ENCODE assay signal across 17 cellular contexts in the genomic region with DNA sequence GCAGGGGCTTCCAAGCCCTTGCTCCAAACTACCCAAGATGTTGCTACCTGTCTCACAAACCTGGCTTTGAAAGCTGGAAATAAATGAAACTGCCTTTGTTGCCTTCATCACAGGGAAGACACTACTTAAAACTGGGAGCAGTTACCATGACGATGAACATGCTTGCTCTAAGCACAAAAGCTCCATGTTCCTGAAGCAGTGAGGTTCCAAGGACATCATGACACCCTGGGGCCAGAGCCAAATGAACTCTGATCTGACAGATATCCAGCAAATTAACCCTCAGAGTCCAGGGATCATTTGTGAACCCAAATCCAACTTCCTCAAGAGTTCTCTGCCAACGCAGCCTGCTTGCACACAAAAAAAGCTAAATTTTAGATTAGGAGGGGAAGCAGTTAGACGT. TPM values are rescaled to one million over a fixed set of nuclear protein-coding genes. Genes with fewer than 3 reads are reported as not detected.
DNase-seq lines count a peak whose midpoint lies in the region; ATAC-seq, FAIRE-seq and TF ChIP-seq lines count a peak whose summit lies in the region.
"Had no signal": no experiment of that assay in that cellular context is flagged by ENCODE, and none has a peak within 500 bp of the region (broad histone marks: within the 10 kb centered on the region; RNA-seq: fewer than 3 reads in every experiment).

No MANE protein-coding gene starts in this region.

- H3K9ac ChIP-seq in HepG2 (ENCODE audit: insufficient read depth, low read depth, low read length) (peak overlapping the region; percentile 49), neural cell (ENCODE audit: low read length) (no peak overlapping the region), neuronal stem cell (ENCODE audit: low read depth, low read length, poor library complexity) (no peak overlapping the region)
- H3K9ac ChIP-seq: GM23248 had no signal

- in situ Hi-C loops in HepG2 (cut with HindIII; ENCODE audit: extremely low pct_ligation_motif_present, low pct_unique_long_range_greater_than_20kb) = no loop called here

- H2AK5ac ChIP-seq in neuronal stem cell (ENCODE audit: low read depth, low read length) = no peak overlapping the region

- FAIRE-seq in HepG2 (lab: Jason Lieb, UNC) = peak; percentile 74
- FAIRE-seq: A549, H54 had no signal

- no peaks in the 10 kb centered on the region for H3K9me2 ChIP-seq in neural cell (ENCODE audit: insufficient read depth, low read length)

- TF ChIP-seq POLR2A in body of pancreas (IDR thresholded peaks at IDR 0.05) (no peak), HepG2 (IDR thresholded peaks at IDR 0.05; ENCODE audit: insufficient read depth in 1 of 2, low read depth in 2 of 2, low read length in 2 of 2) (no peak)

- H2AFZ ChIP-seq in HepG2 (ENCODE audit: low read length) (no peak overlapping the region), neural cell (ENCODE audit: low read depth, low read length) (no peak overlapping the region), neuronal stem cell (ENCODE audit: low read length) (no peak overlapping the region)
- H2AFZ ChIP-seq: GM23248 had no signal

- WGBS in body of pancreas, 2 donors = 73 to 78% methylated on average over 3 of the region's 3 CpGs
- WGBS in HepG2 (ENCODE audit: low lambda C conversion rate) = 83% methylated on average over 3 of the region's 3 CpGs
- no CpG with 5 or more reads among the region's 3 CpGs for WGBS in neuronal stem cell (ENCODE audit: extremely low coverage in 2 of 2, insufficient read length in 2 of 2, insufficient replicate concordance in 1 of 2), 2 donors

- TF ChIP-seq EP300 in HepG2 (IDR thresholded peaks at IDR 0.05; ENCODE audit: low read depth in 2 of 2, low read length in 2 of 2) (no peak), HepG2 (CRISPR knock-in tag; IDR thresholded peaks at IDR 0.05; ENCODE audit: borderline replicate concordance) (no peak), neural cell (conservative IDR thresholded peaks at IDR 0.05; ENCODE audit: poor library complexity, severe bottlenecking) (no peak)

- H2BK15ac ChIP-seq in neuronal stem cell (ENCODE audit: low read length) = no peak overlapping the region

- H3K4me3 ChIP-seq in body of pancreas = no peak overlapping the region
- H3K4me3 ChIP-seq in HepG2 (replicated peaks in 1 of 3; ENCODE audit: insufficient read depth in 1 of 3, low read depth in 2 of 3, low read length in 3 of 3) = no peak overlapping the region
- no peak overlapping the region for H3K4me3 ChIP-seq in neural cell (ENCODE audit: low read length)
- no peak overlapping the region for H3K4me3 ChIP-seq in neuronal stem cell (ENCODE audit: low read length in 2 of 2)
- H3K4me3 ChIP-seq: A549, GM23248 had no signal

- no peak overlapping the region for H2BK5ac ChIP-seq in neuronal stem cell (ENCODE audit: low read length)

- H3K27ac ChIP-seq in body of pancreas (no peak overlapping the region), HepG2 (ENCODE audit: extremely low read length, insufficient read depth, low read length) (peak overlapping the region; percentile 75), neural cell (ENCODE audit: low read length) (peak overlapping the region; percentile 24), neuronal stem cell (replicated peaks; ENCODE audit: low read length) (no peak overlapping the region)
- H3K27ac ChIP-seq: A549, GM23248, HL-60 had no signal

- intact Hi-C loops in body of pancreas (cut with DNase I) = no loop called here
- intact Hi-C loops in HepG2 (cut with micrococcal nuclease; ENCODE audit: unreplicated experiment) = loop anchor here (2.0 kb wide), 1 partner anchor 61 kb away; no protein-coding TSS in a partner anchor

- H3K4me1 ChIP-seq in body of pancreas = peaks cover 8% of the 10 kb centered on the region
- H3K4me1 ChIP-seq in HepG2 (ENCODE audit: insufficient read depth, low read length) = peaks cover 54% of the 10 kb centered on the region
- H3K4me1 ChIP-seq in neuronal stem cell (ENCODE audit: control insufficient read depth in 2 of 2, insufficient read depth in 1 of 2, low read depth in 1 of 2, low read length in 2 of 2) = peaks cover 0 to 2% of the 10 kb centered on the region in 2 donors
- H3K4me1 ChIP-seq: A549, Caco-2 had no signal

- H4K91ac ChIP-seq in neuronal stem cell (ENCODE audit: low read depth, low read length, poor library complexity) = no peak overlapping the region

- no peak overlapping the region for H4K8ac ChIP-seq in neuronal stem cell (ENCODE audit: low read depth, low read length)

- DNase-seq in body of pancreas = peak in 1 of 4 donors; percentile 24
- DNase-seq in HepG2 (ENCODE audit: low spot score) = peak; percentile 60
- DNase-seq in stimulated activated naive CD8-positive, alpha-beta T cell treated with anti-CD3 and anti-CD28 coated beads, Interleukin-15, Interleukin-2, amounts not matched to agents 100 U/mL and 50 U/mL, for 24 hours = no peak
- no peak for DNase-seq in C1 segment of cervical spinal cord (lab: John Stamatoyannopoulos, UW)
- no peak for DNase-seq in neuronal stem cell (ENCODE audit: low spot score)
- DNase-seq: BE2C; Caco-2; CD8-positive, alpha-beta memory T cell; GF-D8; GM23248 had no signal

- H3K79me2 ChIP-seq in HepG2 (ENCODE audit: insufficient read depth, low read length) (no peaks in the 10 kb centered on the region), neural cell (replicated peaks; ENCODE audit: insufficient read depth, low read length) (no peaks in the 10 kb centered on the region)

- CTCF ChIA-PET in HepG2 (lab: Yijun Ruan, JAX; ENCODE audit: low intra/inter-chr PET ratio, low total read pairs) = no interaction called here

- H3K4me2 ChIP-seq in HepG2 (ENCODE audit: low read depth, low read length) = peak overlapping the region; percentile 28; the same call in 1 of the 2 replicates
- no peak overlapping the region for H3K4me2 ChIP-seq in neural cell (ENCODE audit: low read length)
- no peak overlapping the region for H3K4me2 ChIP-seq in neuronal stem cell (ENCODE audit: insufficient read depth, low read length, poor library complexity, severe bottlenecking)
- H3K4me2 ChIP-seq: A549 had no signal

- H3K9me3 ChIP-seq in body of pancreas = no peaks in the 10 kb centered on the region
- no peaks in the 10 kb centered on the region for H3K9me3 ChIP-seq in HepG2 (ENCODE audit: low read length)
- no peaks in the 10 kb centered on the region for H3K9me3 ChIP-seq in neural cell (ENCODE audit: low read length)
- H3K9me3 ChIP-seq in neuronal stem cell (replicated peaks in 1 of 2; ENCODE audit: control insufficient read depth in 2 of 2, insufficient read depth in 1 of 2, low read depth in 1 of 2, low read length in 2 of 2) = peaks cover 0 to 1% of the 10 kb centered on the region in 2 donors
- H3K9me3 ChIP-seq: A549, BE2C, Caco-2 had no signal

- no peaks in the 10 kb centered on the region for H3K27me3 ChIP-seq in body of pancreas
- H3K27me3 ChIP-seq in HepG2 (ENCODE audit: control insufficient read depth in 1 of 2, insufficient read depth in 2 of 2, low read length in 2 of 2) = no peaks in the 10 kb centered on the region
- H3K27me3 ChIP-seq in neural cell (ENCODE audit: insufficient read depth, low read depth, low read length) = no peaks in the 10 kb centered on the region
- H3K27me3 ChIP-seq in neuronal stem cell (ENCODE audit: control insufficient read depth in 3 of 3, insufficient read depth in 3 of 3, low read depth in 1 of 3, low read length in 3 of 3) = no peaks in the 10 kb centered on the region
- H3K27me3 ChIP-seq: BE2C had no signal

- no peak overlapping the region for H3K4ac ChIP-seq in neuronal stem cell (ENCODE audit: low read length)

- no peak overlapping the region for H3K14ac ChIP-seq in neuronal stem cell (ENCODE audit: low read length)

- no peak overlapping the region for H3K23ac ChIP-seq in neuronal stem cell (ENCODE audit: low read depth, low read length, poor library complexity)

- POLR2A ChIA-PET in HepG2 (lab: Yijun Ruan, JAX) = interaction anchor here (1.0 to 1.9 kb wide), 2 partner anchors 43 to 84 kb away, joined by 3 to 8 read pairs; a partner anchor contains a TSS

- no peaks in the 10 kb centered on the region for H3K79me1 ChIP-seq in neuronal stem cell (ENCODE audit: low read depth, low read length)

- no TSS peak for BruUV-seq in HepG2 (replicated peaks; lab: Mats Ljungman, UMichigan)

- H3F3A ChIP-seq in neural cell (ENCODE audit: insufficient read depth, low read length, poor library complexity, severe bottlenecking) = no peaks in the 10 kb centered on the region

- H4K20me1 ChIP-seq in HepG2 (ENCODE audit: insufficient read depth, low read length) = no peaks in the 10 kb centered on the region
- no peaks in the 10 kb centered on the region for H4K20me1 ChIP-seq in neural cell (ENCODE audit: insufficient read depth)

- no peaks in the 10 kb centered on the region for H3K36me3 ChIP-seq in body of pancreas (replicated peaks in 1 of 2; ENCODE audit: insufficient read depth in 1 of 2, low read depth in 2 of 2)
- H3K36me3 ChIP-seq in HepG2 (replicated peaks in 1 of 2; ENCODE audit: control insufficient read depth in 1 of 2, insufficient read depth in 2 of 2, low read length in 2 of 2) = peaks cover 2 to 17% of the 10 kb centered on the region in 2 experiments; a peak in 2 of 5 replicates
- no peaks in the 10 kb centered on the region for H3K36me3 ChIP-seq in neural cell (ENCODE audit: insufficient read depth, low read length)
- H3K36me3 ChIP-seq in neuronal stem cell (replicated peaks in 1 of 2; ENCODE audit: control insufficient read depth in 2 of 2, insufficient read depth in 2 of 2, low read length in 2 of 2) = peaks cover 47 to 70% of the 10 kb centered on the region in 2 donors
- H3K36me3 ChIP-seq: BE2C had no signal

- H2BK12ac ChIP-seq in neuronal stem cell (ENCODE audit: low read length) = no peak overlapping the region

- no peak overlapping the region for H2BK120ac ChIP-seq in neuronal stem cell (ENCODE audit: low read depth, low read length)

- TF ChIP-seq CTCF in body of pancreas (IDR thresholded peaks at IDR 0.05) = no peak
- TF ChIP-seq CTCF in HepG2 (CRISPR knock-in tag; IDR thresholded peaks at IDR 0.05) = no peak
- peak; percentile 16 for TF ChIP-seq CTCF in neural cell (IDR thresholded peaks at IDR 0.05; ENCODE audit: poor library complexity, severe bottlenecking)

- ATAC-seq in body of pancreas (peak; percentile 58), HepG2 (peak; percentile 15; the same call in 2 of the 3 replicates), GM21723 (IDR thresholded peaks at IDR 0.05; ENCODE audit: unreplicated experiment) (no peak)
- no peak for ATAC-seq in stimulated activated naive CD8-positive, alpha-beta T cell treated with anti-CD3 and anti-CD28 coated beads, Interleukin-15, Interleukin-2, amounts not matched to agents 100 U/mL and 50 U/mL, for 24 hours
- ATAC-seq: A549, HCT116 had no signal

- TF ChIP-seq RAD21 in HepG2 (CRISPR knock-in tag; IDR thresholded peaks at IDR 0.05) (no peak), neural cell (conservative IDR thresholded peaks at IDR 0.05) (no peak)

- no peak overlapping the region for H3K18ac ChIP-seq in neuronal stem cell (ENCODE audit: low read length)

RNA-seq across cellular contexts. Expression of a gene that starts 10.7 kb away (rescaled TPM):
- 1 to 10 TPM; 1.8 to 3.6 TPM for total RNA-seq in body of pancreas
- 13.7 and 23.9 TPM in 2 replicates for total RNA-seq in HepG2 (2016; rRNA removed; fragmentation: Illumina TruSeq; extraction: Trizol)
- total RNA-seq in HepG2 (2016; cell fraction: cytosol; rRNA removed; fragmentation: Illumina TruSeq; extraction: Trizol; ENCODE audit: low read depth) = 9.1 and 11.5 TPM in 2 replicates
- 13.0 and 22.4 TPM in 2 replicates for total RNA-seq in HepG2 (2016; cell fraction: insoluble cytoplasmic fraction; rRNA removed; fragmentation: Illumina TruSeq; extraction: Trizol)
- total RNA-seq in HepG2 (2016; cell fraction: membrane; rRNA removed; fragmentation: Illumina TruSeq; extraction: Trizol) = 11.7 and 13.4 TPM in 2 replicates
- 28.5 and 36.3 TPM in 2 replicates for total RNA-seq in HepG2 (2016; cell fraction: nucleus; rRNA removed; fragmentation: Illumina TruSeq; extraction: Trizol)
- 13.9 and 15.1 TPM in 2 replicates for polyA plus RNA-seq in HepG2 (2011; rRNA removed)
- 14.0 and 14.3 TPM in 2 replicates for polyA plus RNA-seq in HepG2 (2011; cell fraction: cytosol; rRNA removed)
- polyA plus RNA-seq in HepG2 (2011; cell fraction: nucleus; rRNA removed) = 42.9 and 44.0 TPM in 2 replicates
- polyA plus RNA-seq in HepG2 (2012) = 7.3 and 9.8 TPM in 2 replicates
- polyA plus RNA-seq in HepG2 (2016; cell fraction: cytosol; fragmentation: Illumina TruSeq; extraction: Trizol; ENCODE audit: low read depth) = 4.6 and 5.0 TPM in 2 replicates
- 12.2 and 16.5 TPM in 2 replicates for polyA plus RNA-seq in HepG2 (2016; cell fraction: insoluble cytoplasmic fraction; fragmentation: Illumina TruSeq; extraction: Trizol; ENCODE audit: low read depth)
- 9.0 TPM in 2 replicates for polyA plus RNA-seq in HepG2 (2016; cell fraction: membrane; fragmentation: Illumina TruSeq; extraction: Trizol; ENCODE audit: low read depth)
- 45.6 and 54.0 TPM in 2 replicates for polyA plus RNA-seq in HepG2 (2016; cell fraction: nucleus; fragmentation: Illumina TruSeq; extraction: Trizol; ENCODE audit: insufficient read depth, low read depth)
- 23.5 and 39.7 TPM in 2 replicates for polyA minus RNA-seq in HepG2 (2011; rRNA and poly(A)+ RNA removed; ENCODE audit: low replicate concordance)
- 5.6 and 7.4 TPM in 2 replicates for polyA minus RNA-seq in HepG2 (2011; cell fraction: cytosol; rRNA and poly(A)+ RNA removed)
- 17.3 and 17.4 TPM in 2 replicates for polyA minus RNA-seq in HepG2 (2011; cell fraction: nucleus; rRNA and poly(A)+ RNA removed)
- 7.5 and 7.6 TPM in 2 replicates for polyA plus RNA-seq in neural cell
- 2.7 and 3.7 TPM in 2 replicates for polyA minus RNA-seq in neural cell
- 19.8 TPM for polyA plus RNA-seq in neuronal stem cell (2013, experiment 1 of 2)
- polyA plus RNA-seq in neuronal stem cell (2013, experiment 2 of 2) = 20.0 TPM

RNA-seq across cellular contexts. Expression of a gene that starts 24.0 kb away (rescaled TPM):
- total RNA-seq in body of pancreas (not detected), HepG2 (2016; rRNA removed; fragmentation: Illumina TruSeq; extraction: Trizol) (0.13 and 0.15 TPM in 2 replicates)
- not detected in 2 replicates for total RNA-seq in HepG2 (2016; cell fraction: cytosol; rRNA removed; fragmentation: Illumina TruSeq; extraction: Trizol; ENCODE audit: low read depth)
- 0.17 TPM in 1 of 2 replicates, not detected in the other for total RNA-seq in HepG2 (2016; cell fraction: insoluble cytoplasmic fraction; rRNA removed; fragmentation: Illumina TruSeq; extraction: Trizol)
- total RNA-seq in HepG2 (2016; cell fraction: membrane; rRNA removed; fragmentation: Illumina TruSeq; extraction: Trizol) = 0.14 TPM in 1 of 2 replicates, not detected in the other
- total RNA-seq in HepG2 (2016; cell fraction: nucleus; rRNA removed; fragmentation: Illumina TruSeq; extraction: Trizol) = 0.13 and 0.22 TPM in 2 replicates
- polyA plus RNA-seq in HepG2 (2011; rRNA removed) (0.13 and 0.22 TPM in 2 replicates), neural cell (293 and 316 TPM in 2 replicates)
- polyA plus RNA-seq in HepG2 (2011; cell fraction: cytosol; rRNA removed) = 0.13 and 0.23 TPM in 2 replicates
- polyA plus RNA-seq in HepG2 (2011; cell fraction: nucleus; rRNA removed) = 1.2 and 2.0 TPM in 2 replicates
- 0.33 and 0.38 TPM in 2 replicates for polyA plus RNA-seq in HepG2 (2012)
- polyA plus RNA-seq in HepG2 (2016; cell fraction: cytosol; fragmentation: Illumina TruSeq; extraction: Trizol; ENCODE audit: low read depth) = not detected in 2 replicates
- 0.13 and 0.26 TPM in 2 replicates for polyA plus RNA-seq in HepG2 (2016; cell fraction: insoluble cytoplasmic fraction; fragmentation: Illumina TruSeq; extraction: Trizol; ENCODE audit: low read depth)
- 0.08 and 0.10 TPM in 2 replicates for polyA plus RNA-seq in HepG2 (2016; cell fraction: membrane; fragmentation: Illumina TruSeq; extraction: Trizol; ENCODE audit: low read depth)
- 0.53 and 0.60 TPM in 2 replicates for polyA plus RNA-seq in HepG2 (2016; cell fraction: nucleus; fragmentation: Illumina TruSeq; extraction: Trizol; ENCODE audit: insufficient read depth, low read depth)
- 0.07 and 0.82 TPM in 2 replicates for polyA minus RNA-seq in HepG2 (2011; rRNA and poly(A)+ RNA removed; ENCODE audit: low replicate concordance)
- polyA minus RNA-seq in HepG2 (2011; cell fraction: cytosol; rRNA and poly(A)+ RNA removed) = not detected in 2 replicates
- polyA minus RNA-seq in HepG2 (2011; cell fraction: nucleus; rRNA and poly(A)+ RNA removed) = 1.3 TPM in 1 of 2 replicates, not detected in the other
- 148 and 151 TPM in 2 replicates for polyA minus RNA-seq in neural cell
- 10.0 TPM for polyA plus RNA-seq in neuronal stem cell (2013, experiment 1 of 2)
- polyA plus RNA-seq in neuronal stem cell (2013, experiment 2 of 2) = 9.6 TPM
- total RNA-seq: GM23248 had no signal
- polyA plus RNA-seq: AG04450; CD8-positive, alpha-beta memory T cell had no signal

RNA-seq across cellular contexts. Expression of a gene that starts 31.9 kb away (rescaled TPM):
- total RNA-seq in body of pancreas = 10 to 100 TPM; 39.2 to 86.4 TPM
- 5.8 and 9.5 TPM in 2 replicates for total RNA-seq in HepG2 (2016; rRNA removed; fragmentation: Illumina TruSeq; extraction: Trizol)
- 1.7 and 1.9 TPM in 2 replicates for total RNA-seq in HepG2 (2016; cell fraction: cytosol; rRNA removed; fragmentation: Illumina TruSeq; extraction: Trizol; ENCODE audit: low read depth)
- total RNA-seq in HepG2 (2016; cell fraction: insoluble cytoplasmic fraction; rRNA removed; fragmentation: Illumina TruSeq; extraction: Trizol) = 5.7 and 9.9 TPM in 2 replicates
- total RNA-seq in HepG2 (2016; cell fraction: membrane; rRNA removed; fragmentation: Illumina TruSeq; extraction: Trizol) = 1.4 and 1.8 TPM in 2 replicates
- 11.0 and 11.7 TPM in 2 replicates for total RNA-seq in HepG2 (2016; cell fraction: nucleus; rRNA removed; fragmentation: Illumina TruSeq; extraction: Trizol)
- 16.5 and 20.2 TPM in 2 replicates for polyA plus RNA-seq in HepG2 (2011; rRNA removed)
- polyA plus RNA-seq in HepG2 (2011; cell fraction: cytosol; rRNA removed) = 6.1 and 8.8 TPM in 2 replicates
- 175 and 207 TPM in 2 replicates for polyA plus RNA-seq in HepG2 (2011; cell fraction: nucleus; rRNA removed)
- 8.4 and 9.1 TPM in 2 replicates for polyA plus RNA-seq in HepG2 (2012)
- polyA plus RNA-seq in HepG2 (2016; cell fraction: cytosol; fragmentation: Illumina TruSeq; extraction: Trizol; ENCODE audit: low read depth) = 0.49 and 0.55 TPM in 2 replicates
- polyA plus RNA-seq in HepG2 (2016; cell fraction: insoluble cytoplasmic fraction; fragmentation: Illumina TruSeq; extraction: Trizol; ENCODE audit: low read depth) = 3.6 and 4.7 TPM in 2 replicates
- polyA plus RNA-seq in HepG2 (2016; cell fraction: membrane; fragmentation: Illumina TruSeq; extraction: Trizol; ENCODE audit: low read depth) = 0.78 and 0.79 TPM in 2 replicates
- 18.3 and 25.6 TPM in 2 replicates for polyA plus RNA-seq in HepG2 (2016; cell fraction: nucleus; fragmentation: Illumina TruSeq; extraction: Trizol; ENCODE audit: insufficient read depth, low read depth)
- polyA minus RNA-seq in HepG2 (2011; rRNA and poly(A)+ RNA removed; ENCODE audit: low replicate concordance) = 10.2 and 40.3 TPM in 2 replicates
- 7.9 and 8.9 TPM in 2 replicates for polyA minus RNA-seq in HepG2 (2011; cell fraction: cytosol; rRNA and poly(A)+ RNA removed)
- polyA minus RNA-seq in HepG2 (2011; cell fraction: nucleus; rRNA and poly(A)+ RNA removed) = 32.6 and 36.8 TPM in 2 replicates
- polyA plus RNA-seq in neural cell = 2.9 and 4.0 TPM in 2 replicates
- 2.0 and 2.2 TPM in 2 replicates for polyA minus RNA-seq in neural cell
- polyA plus RNA-seq in neuronal stem cell (2013, experiment 1 of 2) = 4.4 TPM
- 3.2 TPM for polyA plus RNA-seq in neuronal stem cell (2013, experiment 2 of 2)

RNA-seq across cellular contexts. Expression of a gene that starts 42.6 kb away (rescaled TPM):
- total RNA-seq in body of pancreas (1 to 10 TPM in 1 of 2 donors, not detected in 1; 2.6 TPM), HepG2 (2016; rRNA removed; fragmentation: Illumina TruSeq; extraction: Trizol) (0.22 TPM in 1 of 2 replicates, not detected in the other)
- 0.30 TPM in 1 of 2 replicates, not detected in the other for total RNA-seq in HepG2 (2016; cell fraction: cytosol; rRNA removed; fragmentation: Illumina TruSeq; extraction: Trizol; ENCODE audit: low read depth)
- 0.15 TPM in 1 of 2 replicates, not detected in the other for total RNA-seq in HepG2 (2016; cell fraction: insoluble cytoplasmic fraction; rRNA removed; fragmentation: Illumina TruSeq; extraction: Trizol)
- 0.17 and 0.28 TPM in 2 replicates for total RNA-seq in HepG2 (2016; cell fraction: membrane; rRNA removed; fragmentation: Illumina TruSeq; extraction: Trizol)
- total RNA-seq in HepG2 (2016; cell fraction: nucleus; rRNA removed; fragmentation: Illumina TruSeq; extraction: Trizol) = not detected in 2 replicates
- polyA plus RNA-seq in HepG2 (2011; rRNA removed) (0.41 and 0.77 TPM in 2 replicates), neural cell (1.4 and 1.7 TPM in 2 replicates)
- polyA plus RNA-seq in HepG2 (2011; cell fraction: cytosol; rRNA removed) = 0.42 and 0.78 TPM in 2 replicates
- 0.34 and 1.1 TPM in 2 replicates for polyA plus RNA-seq in HepG2 (2011; cell fraction: nucleus; rRNA removed)
- 0.28 and 0.42 TPM in 2 replicates for polyA plus RNA-seq in HepG2 (2012)
- 0.14 and 0.17 TPM in 2 replicates for polyA plus RNA-seq in HepG2 (2016; cell fraction: cytosol; fragmentation: Illumina TruSeq; extraction: Trizol; ENCODE audit: low read depth)
- polyA plus RNA-seq in HepG2 (2016; cell fraction: insoluble cytoplasmic fraction; fragmentation: Illumina TruSeq; extraction: Trizol; ENCODE audit: low read depth) = 0.23 TPM in 1 of 2 replicates, not detected in the other
- 0.22 TPM in 1 of 2 replicates, not detected in the other for polyA plus RNA-seq in HepG2 (2016; cell fraction: membrane; fragmentation: Illumina TruSeq; extraction: Trizol; ENCODE audit: low read depth)
- polyA plus RNA-seq in HepG2 (2016; cell fraction: nucleus; fragmentation: Illumina TruSeq; extraction: Trizol; ENCODE audit: insufficient read depth, low read depth) = not detected in 2 replicates
- 0.38 and 0.82 TPM in 2 replicates for polyA minus RNA-seq in HepG2 (2011; rRNA and poly(A)+ RNA removed; ENCODE audit: low replicate concordance)
- polyA minus RNA-seq in HepG2 (2011; cell fraction: cytosol; rRNA and poly(A)+ RNA removed) = 0.79 TPM in 1 of 2 replicates, not detected in the other
- 0.50 and 0.64 TPM in 2 replicates for polyA minus RNA-seq in HepG2 (2011; cell fraction: nucleus; rRNA and poly(A)+ RNA removed)
- polyA minus RNA-seq in neural cell = 2.0 and 2.9 TPM in 2 replicates
- polyA plus RNA-seq in neuronal stem cell (2013, experiment 1 of 2) = 0.56 TPM
- polyA plus RNA-seq in neuronal stem cell (2013, experiment 2 of 2) = 0.42 TPM
- total RNA-seq: Caco-2 had no signal

RNA-seq across cellular contexts. Expression of a gene that starts 46.0 kb away (rescaled TPM):
- under 1 TPM in 1 of 2 donors, not detected in 1; 0.26 TPM for total RNA-seq in body of pancreas
- not detected in 2 replicates for total RNA-seq in HepG2 (2016; rRNA removed; fragmentation: Illumina TruSeq; extraction: Trizol)
- total RNA-seq in HepG2 (2016; cell fraction: cytosol; rRNA removed; fragmentation: Illumina TruSeq; extraction: Trizol; ENCODE audit: low read depth) = not detected in 2 replicates
- total RNA-seq in HepG2 (2016; cell fraction: insoluble cytoplasmic fraction; rRNA removed; fragmentation: Illumina TruSeq; extraction: Trizol) = not detected in 2 replicates
- not detected in 2 replicates for total RNA-seq in HepG2 (2016; cell fraction: membrane; rRNA removed; fragmentation: Illumina TruSeq; extraction: Trizol)
- total RNA-seq in HepG2 (2016; cell fraction: nucleus; rRNA removed; fragmentation: Illumina TruSeq; extraction: Trizol) = not detected in 2 replicates
- polyA plus RNA-seq in HepG2 (2011; rRNA removed) = 0.21 and 0.26 TPM in 2 replicates
- 0.08 TPM in 1 of 2 replicates, not detected in the other for polyA plus RNA-seq in HepG2 (2011; cell fraction: cytosol; rRNA removed)
- polyA plus RNA-seq in HepG2 (2011; cell fraction: nucleus; rRNA removed) = 0.98 and 1.7 TPM in 2 replicates
- not detected in 2 replicates for polyA plus RNA-seq in HepG2 (2012)
- not detected in 2 replicates for polyA plus RNA-seq in HepG2 (2016; cell fraction: cytosol; fragmentation: Illumina TruSeq; extraction: Trizol; ENCODE audit: low read depth)
- polyA plus RNA-seq in HepG2 (2016; cell fraction: insoluble cytoplasmic fraction; fragmentation: Illumina TruSeq; extraction: Trizol; ENCODE audit: low read depth) = not detected in 2 replicates
- polyA plus RNA-seq in HepG2 (2016; cell fraction: membrane; fragmentation: Illumina TruSeq; extraction: Trizol; ENCODE audit: low read depth) = not detected in 2 replicates
- polyA plus RNA-seq in HepG2 (2016; cell fraction: nucleus; fragmentation: Illumina TruSeq; extraction: Trizol; ENCODE audit: insufficient read depth, low read depth) = 0.17 TPM in 1 of 2 replicates, not detected in the other
- 0.40 TPM in 1 of 2 replicates, not detected in the other for polyA minus RNA-seq in HepG2 (2011; rRNA and poly(A)+ RNA removed; ENCODE audit: low replicate concordance)
- polyA minus RNA-seq in HepG2 (2011; cell fraction: cytosol; rRNA and poly(A)+ RNA removed) = not detected in 2 replicates
- polyA minus RNA-seq in HepG2 (2011; cell fraction: nucleus; rRNA and poly(A)+ RNA removed) = 0.26 TPM in 1 of 2 replicates, not detected in the other
- not detected in 2 replicates for polyA plus RNA-seq in neural cell
- polyA minus RNA-seq in neural cell = not detected in 2 replicates
- polyA plus RNA-seq in neuronal stem cell (2013, experiment 1 of 2) = 0.13 TPM
- 0.06 TPM for polyA plus RNA-seq in neuronal stem cell (2013, experiment 2 of 2)
- total RNA-seq: Caco-2; CD8-positive, alpha-beta memory T cell; GM23248 had no signal
- polyA plus RNA-seq: AG04450; CD8-positive, alpha-beta memory T cell; GM23248 had no signal

Comparison
In these comparisons a context has a peak if more than half of its experiments do, and no peak if none do; other contexts are left out.
1. ATAC-seq: peak in body of pancreas (single experiment) and HepG2 (single experiment); none in stimulated activated naive CD8-positive, alpha-beta T cell treated with anti-CD3 and anti-CD28 coated beads, Interleukin-15, Interleukin-2, amounts not matched to agents 100 U/mL and 50 U/mL, for 24 hours (single experiment) and GM21723 (single experiment).
2. H3K27ac ChIP-seq: peak in HepG2 (single experiment) and neural cell (single experiment); none in body of pancreas (0 of 4) and neuronal stem cell (single experiment).